Comparison of ENCODE assay signal across 9 cellular contexts in the genomic region with DNA sequence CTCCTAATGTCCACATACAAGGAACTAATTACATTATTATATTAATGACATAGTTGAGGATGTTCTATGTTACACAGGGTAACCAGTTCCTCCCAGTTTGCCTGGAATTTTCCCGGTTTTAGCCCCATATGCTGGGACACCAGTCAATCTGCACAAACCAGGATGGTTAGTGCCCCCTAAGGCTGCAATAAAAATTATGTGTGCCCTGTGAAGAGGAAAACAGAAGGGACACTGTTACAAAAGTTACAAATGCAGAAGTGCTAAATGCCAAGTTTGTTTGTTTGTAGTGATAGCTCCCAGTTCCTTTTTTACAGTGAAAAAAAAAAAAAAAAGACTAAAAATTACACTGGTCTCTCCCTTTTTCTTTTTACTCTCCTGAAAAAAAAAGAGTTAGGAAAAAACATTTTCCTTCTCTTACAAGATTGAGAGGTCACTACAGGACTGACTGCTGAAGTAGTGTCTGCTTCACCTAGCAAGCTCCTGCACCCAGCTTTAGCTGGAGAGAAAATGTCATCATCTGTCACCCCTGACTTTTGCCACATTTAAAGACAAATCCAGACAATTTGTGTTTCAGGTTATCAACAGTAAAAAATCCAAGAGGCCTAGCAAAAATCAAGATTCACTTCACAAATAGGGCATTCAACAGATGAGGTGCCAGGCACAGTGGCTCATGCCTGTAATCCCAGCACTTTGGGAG. TPM values are rescaled to one million over a fixed set of nuclear protein-coding genes. Genes with fewer than 3 reads are reported as not detected.
A peak's percentile ranks its signal among the peaks of the same experiment; 100 is the strongest.
DNase-seq lines count a peak whose midpoint lies in the region; ATAC-seq and TF ChIP-seq lines count a peak whose summit lies in the region.
"Had no signal": no experiment of that assay in that cellular context is flagged by ENCODE, and none has a peak within 500 bp of the region (broad histone marks: within the 10 kb centered on the region; RNA-seq: fewer than 3 reads in every experiment).

No MANE protein-coding gene starts in this region.

- DNase-seq in DMS 273 (lab: John Stamatoyannopoulos, UW; ENCODE audit: unreplicated experiment) = peak; percentile 37
- DNase-seq in DMS 273 treated with DMSO at 0.1 percent for 48 hours (lab: John Stamatoyannopoulos, UW) = no peak
- peak; percentile 83 for DNase-seq in OCI-M1 (lab: John Stamatoyannopoulos, UW)
- DNase-seq in dorsolateral prefrontal cortex = no peak
- no peak for DNase-seq in stimulated activated naive B cell treated with anti-CD40 and anti-IgM and Interleukin-4, amounts not matched to agents 10 μg/mL and 1 μg/mL and 100 μg/mL, for 72 hours
- no peak for DNase-seq in UCSD-AML1 (lab: John Stamatoyannopoulos, UW; ENCODE audit: unreplicated experiment)
- no peak for DNase-seq in aorta
- no peak for DNase-seq in cerebellar nuclear complex (lab: John Stamatoyannopoulos, UW)

- H3K4me1 Mint-ChIP-seq in stimulated activated naive B cell treated with anti-CD40 and anti-IgM and Interleukin-4, amounts not matched to agents 10 μg/mL and 1 μg/mL and 100 μg/mL, for 72 hours = peaks cover 46 to 79% of the 10 kb centered on the region in 2 donors

- peak overlapping the region in 20 of 59 donors; percentile 3 to 92 (median 24) for H3K4me3 ChIP-seq in dorsolateral prefrontal cortex
- H3K4me3 ChIP-seq in aorta (ENCODE audit: low read length in 2 of 2) = no peak overlapping the region

- no peaks in the 10 kb centered on the region for H3K36me3 ChIP-seq in aorta (ENCODE audit: control insufficient read depth in 1 of 2, insufficient read depth in 2 of 2, low read length in 1 of 2)

- H3K36me3 Mint-ChIP-seq in stimulated activated naive B cell treated with anti-CD40 and anti-IgM and Interleukin-4, amounts not matched to agents 10 μg/mL and 1 μg/mL and 100 μg/mL, for 72 hours = peaks cover 24 to 27% of the 10 kb centered on the region in 2 donors

- 63 to 69% methylated on average over 1 of the region's 1 CpG for WGBS in aorta, 2 donors

- peak overlapping the region; percentile 93 for H3K27ac Mint-ChIP-seq in stimulated activated naive B cell treated with anti-CD40 and anti-IgM and Interleukin-4, amounts not matched to agents 10 μg/mL and 1 μg/mL and 100 μg/mL, for 72 hours

- no peaks in the 10 kb centered on the region for H3K27me3 Mint-ChIP-seq in stimulated activated naive B cell treated with anti-CD40 and anti-IgM and Interleukin-4, amounts not matched to agents 10 μg/mL and 1 μg/mL and 100 μg/mL, for 72 hours

- H3K27ac ChIP-seq in dorsolateral prefrontal cortex (peak overlapping the region in 58 of 59 donors; percentile 10 to 94 (median 84)), aorta (ENCODE audit: low read depth in 1 of 2, low read length in 2 of 2) (peak overlapping the region in 1 of 2 donors; percentile 77)
- H3K27ac ChIP-seq: 22Rv1 had no signal

- no peaks in the 10 kb centered on the region for H3K9me3 Mint-ChIP-seq in stimulated activated naive B cell treated with anti-CD40 and anti-IgM and Interleukin-4, amounts not matched to agents 10 μg/mL and 1 μg/mL and 100 μg/mL, for 72 hours

- peak in 1 of 2 donors; percentile 18 for ATAC-seq in stimulated activated naive B cell treated with anti-CD40 and anti-IgM and Interleukin-4, amounts not matched to agents 10 μg/mL and 1 μg/mL and 100 μg/mL, for 72 hours (replicated peaks)
- ATAC-seq in aorta (ENCODE audit: low FRiP score) = no peak

- peak overlapping the region; percentile 92 to 95 for H3K4me3 Mint-ChIP-seq in stimulated activated naive B cell treated with anti-CD40 and anti-IgM and Interleukin-4, amounts not matched to agents 10 μg/mL and 1 μg/mL and 100 μg/mL, for 72 hours

- H3K27me3 ChIP-seq in dorsolateral prefrontal cortex (no peaks in the 10 kb centered on the region), aorta (ENCODE audit: control insufficient read depth in 1 of 2, insufficient read depth in 2 of 2, low read length in 1 of 2) (no peaks in the 10 kb centered on the region)

- peaks cover 2 to 9% of the 10 kb centered on the region in 2 donors for H3K4me1 ChIP-seq in aorta (ENCODE audit: control insufficient read depth in 1 of 2, insufficient read depth in 2 of 2, low read length in 2 of 2)

- intact Hi-C loops in dorsolateral prefrontal cortex (cut with DNase I) = loop anchor here (5.0 to 10.0 kb wide), 4 partner anchors 70 to 383 kb away; a partner anchor contains a TSS
- intact Hi-C loops in aorta (cut with DNase I) = loop anchor here in 1 of 2 donors (10.0 kb wide), 1 partner anchor 53 kb away; no protein-coding TSS in a partner anchor

- peak in 38 of 56 donors; percentile 4 to 54 (median 26) for TF ChIP-seq CTCF in dorsolateral prefrontal cortex (IDR thresholded peaks at IDR 0.05 in 54 of 56, conservative IDR thresholded peaks at IDR 0.05 in 2 of 56; ENCODE audit: low read depth in 1 of 56, partially characterized antibody in 56 of 56)

- H3K9me3 ChIP-seq in aorta (ENCODE audit: control insufficient read depth, low read length) = no peaks in the 10 kb centered on the region

RNA-seq across cellular contexts. Expression of a gene that starts 3.2 kb away (rescaled TPM):
- 10 to 100 TPM; 20.2 to 68.1 (median 34.7) TPM for total RNA-seq in dorsolateral prefrontal cortex
- total RNA-seq in aorta = 10 to 100 TPM; 53.3 to 62.6 TPM
- 10 to 100 TPM in 1 of 2 donors, 1 to 10 TPM in 1; 4.5 to 14.4 TPM for polyA plus RNA-seq in aorta

Comparison
In these comparisons a context has a peak if more than half of its experiments do, and no peak if none do; other contexts are left out.
1. DNase-seq: peak in DMS 273 (single experiment) and OCI-M1 (single experiment); none in DMS 273 treated with DMSO at 0.1 percent for 48 hours (single experiment), dorsolateral prefrontal cortex (0 of 10), stimulated activated naive B cell treated with anti-CD40 and anti-IgM and Interleukin-4, amounts not matched to agents 10 μg/mL and 1 μg/mL and 100 μg/mL, for 72 hours (single experiment), UCSD-AML1 (single experiment), aorta (0 of 2) and cerebellar nuclear complex (0 of 2).